In the genomic region with DNA sequence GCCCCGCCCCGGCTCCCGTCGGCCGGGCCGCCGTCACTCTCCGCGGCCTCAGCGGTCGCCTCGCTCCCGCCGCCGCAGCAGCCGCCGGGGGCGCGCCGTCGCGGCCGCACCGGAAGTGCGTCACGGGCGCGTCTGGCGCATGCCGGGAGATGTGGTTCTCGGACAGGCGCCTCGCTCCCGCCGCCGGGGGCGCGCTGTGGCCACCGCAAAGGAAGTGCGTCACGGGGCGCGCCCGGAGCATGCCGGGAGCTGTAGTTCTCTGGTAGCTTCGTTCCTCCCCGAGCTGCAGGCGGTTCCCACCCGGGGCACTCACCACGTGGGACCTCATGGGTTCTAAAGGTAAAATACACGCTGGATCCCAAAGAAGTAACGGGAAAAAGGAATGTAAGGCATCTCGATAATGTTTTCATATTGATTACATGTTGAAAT, we compare ENCODE assay signal across 8 cellular contexts. TPM values are rescaled to one million over a fixed set of nuclear protein-coding genes. Genes with fewer than 3 reads are reported as not detected.
A peak's percentile ranks its signal among the peaks of the same experiment; 100 is the strongest.
DNase-seq lines count a peak whose midpoint lies in the region; ATAC-seq lines count a peak whose summit lies in the region.

Gene UBAC1 (minus strand): TSS at position 97 of the 429 bp plus-strand sequence. CDS start 211 bp downstream, outside the sequence.

- H3K4me2 ChIP-seq in mesendoderm (ENCODE audit: low read length) = peak within 1 kb of the TSS; percentile 78

- peaks cover 15% of the 10 kb centered on the region for H3K79me1 ChIP-seq in mesendoderm (ENCODE audit: low read length)

- WGBS in mesendoderm (ENCODE audit: extremely low coverage, insufficient coverage, low lambda C conversion rate) = no CpG with 5 or more reads among the region's 53 CpGs

- H3K9me3 ChIP-seq in HUES48 (ENCODE audit: control insufficient read depth, insufficient read depth, low read length) = no peaks in the 10 kb centered on the region
- no peaks in the 10 kb centered on the region for H3K9me3 ChIP-seq in endocrine pancreas (ENCODE audit: control insufficient read depth, low read length)

- H3K4me3 ChIP-seq in HUES48 (ENCODE audit: low read depth, low read length) (peak within 1 kb of the TSS; percentile 78), endocrine pancreas (ENCODE audit: control insufficient read depth, insufficient read depth, low read length) (peak within 1 kb of the TSS; percentile 53), mesendoderm (ENCODE audit: low read length) (peak within 1 kb of the TSS; percentile 79)

- no peak within 1 kb of the TSS for H4K8ac ChIP-seq in mesendoderm (ENCODE audit: low read depth, low read length)

- H3K36me3 Mint-ChIP-seq in activated CD8-positive, alpha-beta memory T cell treated with anti-CD3 and anti-CD28 coated beads, Interleukin-2, amount 10 ng/mL, durations not matched to agents 7 days and 5 days = peaks cover 2% of the 10 kb centered on the region

- H3K4me3 Mint-ChIP-seq in activated CD8-positive, alpha-beta memory T cell treated with anti-CD3 and anti-CD28 coated beads, Interleukin-2, amount 10 ng/mL, durations not matched to agents 7 days and 5 days = peak within 1 kb of the TSS; percentile 81

- peak within 1 kb of the TSS; percentile 72 for H3K18ac ChIP-seq in mesendoderm (ENCODE audit: low read length)

- H2AK5ac ChIP-seq in mesendoderm (ENCODE audit: low read length) = no peak within 1 kb of the TSS

- H2BK15ac ChIP-seq in mesendoderm (replicated peaks; ENCODE audit: low read depth) = no peak within 1 kb of the TSS

- no peaks in the 10 kb centered on the region for H3K9me3 Mint-ChIP-seq in activated CD8-positive, alpha-beta memory T cell treated with anti-CD3 and anti-CD28 coated beads, Interleukin-2, amount 10 ng/mL, durations not matched to agents 7 days and 5 days (ENCODE audit: low read depth)

- H2BK5ac ChIP-seq in mesendoderm (ENCODE audit: low read length) = no peak within 1 kb of the TSS

- H3K27me3 ChIP-seq in HUES48 (ENCODE audit: control insufficient read depth, insufficient read depth, low read length) (no peaks in the 10 kb centered on the region), endocrine pancreas (ENCODE audit: control insufficient read depth, insufficient read depth, low read length) (no peaks in the 10 kb centered on the region), mesendoderm (ENCODE audit: insufficient read depth, low read length, poor library complexity) (no peaks in the 10 kb centered on the region)

- H3K9ac ChIP-seq in HUES48 (ENCODE audit: low read depth, low read length) (peak within 1 kb of the TSS; percentile 37), endocrine pancreas (ENCODE audit: control insufficient read depth, insufficient read depth, low read length) (peak within 1 kb of the TSS; percentile 55), mesendoderm (ENCODE audit: low read length) (peak within 1 kb of the TSS; percentile 84)

- H3K27ac Mint-ChIP-seq in activated CD8-positive, alpha-beta memory T cell treated with anti-CD3 and anti-CD28 coated beads, Interleukin-2, amount 10 ng/mL, durations not matched to agents 7 days and 5 days = peak within 1 kb of the TSS; percentile 75

- DNase-seq in COLO668 (lab: John Stamatoyannopoulos, UW; ENCODE audit: unreplicated experiment) = peak; percentile 98
- DNase-seq in NOMO-1 treated with dmso at 0.1 percent for 144 hours (lab: John Stamatoyannopoulos, UW; ENCODE audit: unreplicated experiment) = peak; percentile 97
- peak; percentile 95 for DNase-seq in activated CD8-positive, alpha-beta memory T cell treated with anti-CD3 and anti-CD28 coated beads, Interleukin-2, amount 10 ng/mL, durations not matched to agents 7 days and 5 days
- peak; percentile 97 for DNase-seq in mesendoderm
- DNase-seq in stimulated activated CD8-positive, alpha-beta memory T cell treated with anti-CD3 and anti-CD28 coated beads, Interleukin-12 subunit alpha, Interleukin-12 subunit beta, amount 100 ng/mL, for 4 hours (ENCODE audit: low read depth) = peak; percentile 97

- H3K4me1 ChIP-seq in HUES48 (ENCODE audit: control insufficient read depth, insufficient read depth, low read length) (peaks cover 8% of the 10 kb centered on the region), endocrine pancreas (ENCODE audit: control insufficient read depth, insufficient read depth, low read length) (no peaks in the 10 kb centered on the region), mesendoderm (ENCODE audit: control insufficient read depth, low read depth, low read length) (peaks cover 3% of the 10 kb centered on the region)

- peaks cover 22% of the 10 kb centered on the region for H3K4me1 Mint-ChIP-seq in activated CD8-positive, alpha-beta memory T cell treated with anti-CD3 and anti-CD28 coated beads, Interleukin-2, amount 10 ng/mL, durations not matched to agents 7 days and 5 days

- no peaks in the 10 kb centered on the region for H3K27me3 Mint-ChIP-seq in activated CD8-positive, alpha-beta memory T cell treated with anti-CD3 and anti-CD28 coated beads, Interleukin-2, amount 10 ng/mL, durations not matched to agents 7 days and 5 days

- H3K36me3 ChIP-seq in HUES48 (ENCODE audit: control insufficient read depth, insufficient read depth, low read length) (0 out of 2 replicates have a peak, but pooled peaks cover 3% of the 10 kb centered on the region), endocrine pancreas (ENCODE audit: control insufficient read depth, insufficient read depth, low read length) (no peaks in the 10 kb centered on the region), mesendoderm (ENCODE audit: control insufficient read depth, insufficient read depth, low read length) (no peaks in the 10 kb centered on the region)

- peak; percentile 91 for ATAC-seq in GM21390 (IDR thresholded peaks at IDR 0.05; ENCODE audit: unreplicated experiment)
- peak; percentile 92 for ATAC-seq in activated CD8-positive, alpha-beta memory T cell treated with anti-CD3 and anti-CD28 coated beads, Interleukin-2, amount 10 ng/mL, durations not matched to agents 7 days and 5 days

- H3K56ac ChIP-seq in mesendoderm (ENCODE audit: low read length) = peak within 1 kb of the TSS; percentile 90

- H3K79me2 ChIP-seq in mesendoderm (ENCODE audit: control insufficient read depth, insufficient read depth, low read length) = peaks cover 24% of the 10 kb centered on the region

- CTCF ChIA-PET in activated CD8-positive, alpha-beta memory T cell treated with anti-CD3 and anti-CD28 coated beads, Interleukin-2, amount 10 ng/mL, durations not matched to agents 7 days and 5 days (lab: Charles Lee) = interaction anchor here (0.9 to 1.5 kb wide), 6 partner anchors 22 to 161 kb away, joined by 3 to 5 read pairs (median 4); no protein-coding TSS in a partner anchor

- no peak within 1 kb of the TSS for H2BK120ac ChIP-seq in mesendoderm (ENCODE audit: low read depth, low read length)

- H3K4ac ChIP-seq in mesendoderm (ENCODE audit: low read depth, low read length) = no peak within 1 kb of the TSS

- H4K5ac ChIP-seq in mesendoderm (ENCODE audit: low read length) = no peak within 1 kb of the TSS

- H3K27ac ChIP-seq in HUES48 (ENCODE audit: low read depth, low read length) (peak within 1 kb of the TSS; percentile 74), mesendoderm (ENCODE audit: low read depth, low read length) (no peak within 1 kb of the TSS)

- H3K23ac ChIP-seq in mesendoderm (ENCODE audit: low read length) = no peak within 1 kb of the TSS

RNA-seq across cellular contexts. Expression of gene UBAC1, which starts in this region (rescaled TPM):
- 10 to 100 TPM; 32.6 to 36.5 TPM for total RNA-seq in activated CD8-positive, alpha-beta memory T cell treated with anti-CD3 and anti-CD28 coated beads, Interleukin-2, amount 10 ng/mL, durations not matched to agents 7 days and 5 days
- 43.4 TPM for polyA plus RNA-seq in mesendoderm (2013, experiment 1 of 2)
- 42.5 TPM for polyA plus RNA-seq in mesendoderm (2013, experiment 2 of 2)
